Comparison of ENCODE assay signal across 34 cellular contexts in the genomic region with DNA sequence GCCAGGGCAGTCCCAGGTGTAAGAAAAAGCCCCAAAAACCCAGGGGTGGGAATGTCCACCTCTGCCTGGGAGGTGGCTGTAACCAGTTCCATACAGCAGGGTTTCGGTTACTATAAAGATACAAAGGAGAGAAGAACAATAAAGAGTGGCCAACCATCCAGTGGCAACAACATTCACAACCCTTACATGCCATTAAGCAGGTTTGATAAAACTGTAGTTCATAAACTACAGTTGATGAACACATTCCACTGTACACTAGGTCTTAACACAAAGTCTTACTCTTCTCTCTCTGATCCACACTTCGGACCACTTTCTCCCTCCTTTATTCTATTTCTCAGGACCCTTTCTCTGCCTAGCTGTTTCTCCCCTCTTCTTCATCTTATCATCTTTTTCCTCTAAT.
"Had no signal": no experiment of that assay in that cellular context is flagged by ENCODE, and none has a peak within 500 bp of the region (broad histone marks: within the 10 kb centered on the region; RNA-seq: fewer than 3 reads in every experiment).

No MANE protein-coding gene starts in this region.

- H3K4me3 ChIP-seq: MG63 had no signal

- H3K9me3 ChIP-seq: MG63 had no signal

- H3K27me3 ChIP-seq: MG63 had no signal

- DNase-seq: Karpas-422, Kasumi-1, MG63, MM.1S, MV-4-11, NCI-H1048, NCI-H1092, NCI-H1092 treated with DMSO at 0.1 percent for 48 hours, NCI-H1105, NCI-H1105 treated with DMSO at 0.1 percent for 48 hours, NCI-H1417, NCI-H1417 treated with DMSO at 0.1 percent for 48 hours, NCI-H1436, NCI-H1436 treated with DMSO at 0.1 percent for 48 hours, NCI-H146, NCI-H1694, NCI-H1694 treated with DMSO at 0.1 percent for 48 hours, NCI-H187, NCI-H187 treated with DMSO at 0.1 percent for 48 hours, NCI-H1930, NCI-H2029, NCI-H2029 treated with DMSO at 0.1 percent for 48 hours, NCI-H2081, NCI-H2081 treated with DMSO at 0.1 percent for 48 hours, NCI-H2107, NCI-H2171, NCI-H2171 treated with DMSO at 0.1 percent for 48 hours, NCI-H2227 treated with DMSO at 0.1 percent for 48 hours, NCI-H226, NCI-H345, NCI-H446, NCI-H446 treated with DMSO at 0.1 percent for 48 hours, NCI-H510A had no signal

- H3K9ac ChIP-seq: KMS-11 had no signal

- H3K4me2 ChIP-seq: KMS-11 had no signal

- H3K27ac ChIP-seq: KMS-11 had no signal

- H3K36me3 ChIP-seq: MG63 had no signal
